Comparison of ENCODE assay signal across 1 cellular context in the genomic region with DNA sequence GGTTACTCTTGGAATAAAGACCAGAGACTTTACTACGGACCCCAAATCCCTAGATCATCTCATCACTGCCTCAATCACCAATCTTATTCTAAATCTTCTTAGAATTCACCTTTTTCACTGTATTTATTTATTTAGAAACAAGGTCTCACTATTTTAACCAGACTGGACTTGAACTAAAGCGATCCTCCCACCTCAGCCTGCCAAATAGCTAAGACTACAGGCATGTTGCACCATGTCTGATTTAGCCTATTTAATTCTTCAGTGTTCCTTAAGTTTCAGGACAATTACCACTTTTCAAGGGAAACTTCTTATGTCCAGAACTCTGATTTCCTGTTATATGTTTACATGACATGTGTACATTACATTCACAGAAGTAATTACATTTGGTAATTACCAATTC.
TF ChIP-seq lines count a peak whose summit lies in the region.

No MANE protein-coding gene starts in this region.

TF ChIP-seq in IMR-90, 13 proteins besides CTCF, POLR2A, EP300 and RAD21:
- TF ChIP-seq SMC3 (IDR thresholded peaks at IDR 0.05; ENCODE audit: low read depth, low read length) (no peak), RCOR1 (IDR thresholded peaks at IDR 0.05; ENCODE audit: insufficient replicate concordance, low read length) (no peak), MXI1 (IDR thresholded peaks at IDR 0.05; ENCODE audit: borderline replicate concordance, low read depth, low read length) (no peak), CHD1 (IDR thresholded peaks at IDR 0.05; ENCODE audit: low read depth, low read length) (no peak), CEBPB (IDR thresholded peaks at IDR 0.05; ENCODE audit: low read depth, low read length) (no peak), NFE2L2 (IDR thresholded peaks at IDR 0.05; ENCODE audit: low read depth, low read length) (no peak), MAZ (IDR thresholded peaks at IDR 0.05; ENCODE audit: borderline replicate concordance, low read depth, low read length) (no peak), RFX5 (IDR thresholded peaks at IDR 0.05; ENCODE audit: low read depth, low read length) (no peak), FOS (IDR thresholded peaks at IDR 0.05; ENCODE audit: low read depth, low read length) (no peak), BHLHE40 (IDR thresholded peaks at IDR 0.05; ENCODE audit: low read depth, low read length) (no peak), MAFK (IDR thresholded peaks at IDR 0.05; ENCODE audit: low read depth, low read length) (no peak)
- TF ChIP-seq, protein P1, sequence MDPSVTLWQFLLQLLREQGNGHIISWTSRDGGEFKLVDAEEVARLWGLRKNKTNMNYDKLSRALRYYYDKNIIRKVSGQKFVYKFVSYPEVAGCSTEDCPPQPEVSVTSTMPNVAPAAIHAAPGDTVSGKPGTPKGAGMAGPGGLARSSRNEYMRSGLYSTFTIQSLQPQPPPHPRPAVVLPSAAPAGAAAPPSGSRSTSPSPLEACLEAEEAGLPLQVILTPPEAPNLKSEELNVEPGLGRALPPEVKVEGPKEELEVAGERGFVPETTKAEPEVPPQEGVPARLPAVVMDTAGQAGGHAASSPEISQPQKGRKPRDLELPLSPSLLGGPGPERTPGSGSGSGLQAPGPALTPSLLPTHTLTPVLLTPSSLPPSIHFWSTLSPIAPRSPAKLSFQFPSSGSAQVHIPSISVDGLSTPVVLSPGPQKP (IDR thresholded peaks at IDR 0.05; ENCODE audit: borderline replicate concordance, low read depth, low read length) = no peak
- TF ChIP-seq, protein P2, sequence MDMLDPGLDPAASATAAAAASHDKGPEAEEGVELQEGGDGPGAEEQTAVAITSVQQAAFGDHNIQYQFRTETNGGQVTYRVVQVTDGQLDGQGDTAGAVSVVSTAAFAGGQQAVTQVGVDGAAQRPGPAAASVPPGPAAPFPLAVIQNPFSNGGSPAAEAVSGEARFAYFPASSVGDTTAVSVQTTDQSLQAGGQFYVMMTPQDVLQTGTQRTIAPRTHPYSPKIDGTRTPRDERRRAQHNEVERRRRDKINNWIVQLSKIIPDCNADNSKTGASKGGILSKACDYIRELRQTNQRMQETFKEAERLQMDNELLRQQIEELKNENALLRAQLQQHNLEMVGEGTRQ (IDR thresholded peaks at IDR 0.05; ENCODE audit: low read depth, low read length) = no peak
